ENCODE assay signal across 23 cellular contexts in genomic region chr2:167961536-167961935, GRCh38.
"Had no signal": no experiment of that assay in that cellular context is flagged by ENCODE, and none has a peak within 500 bp of the region (broad histone marks: within the 10 kb centered on the region; RNA-seq: fewer than 3 reads in every experiment).

No MANE protein-coding gene starts in this region.

- H3K4me3 Mint-ChIP-seq: activated CD8-positive, alpha-beta T cell treated with anti-CD3 and anti-CD28 coated beads, Interleukin-2, amount 10 ng/mL, durations not matched to agents 7 days and 5 days; activated naive CD8-positive, alpha-beta T cell treated with anti-CD3 and anti-CD28 coated beads, Interleukin-2, amount 10 ng/mL, durations not matched to agents 7 days and 5 days; T-helper 1 cell treated with Interleukin-12 subunit alpha and Interleukin-12 subunit beta and Interleukin-4 antibody, amounts not matched to agents 30 μg/mL and 1 μg/mL, for 36 hours had no signal

- DNase-seq: activated CD4-positive, alpha-beta T cell treated with anti-CD3 and anti-CD28 coated beads for 4 hours; activated CD4-positive, alpha-beta T cell treated with anti-CD3 and anti-CD28 coated beads, Interleukin-2, amount 50 U/mL, for 4 hours; activated CD8-positive, alpha-beta memory T cell treated with anti-CD3 and anti-CD28 coated beads, Interleukin-2, amount 50 U/mL, for 48 hours; activated CD8-positive, alpha-beta T cell treated with anti-CD3 and anti-CD28 coated beads, Interleukin-2, amount 10 ng/mL, durations not matched to agents 7 days and 5 days; activated naive CD4-positive, alpha-beta T cell treated with anti-CD3 and anti-CD28 coated beads, Interleukin-2, amount 50 U/mL, for 16 hours; activated naive CD8-positive, alpha-beta T cell treated with anti-CD3 and anti-CD28 coated beads, Interleukin-2, amount 10 ng/mL, durations not matched to agents 7 days and 5 days; activated T-cell treated with anti-CD3 and anti-CD28 coated beads, Interleukin-2, amount 50 U/mL, for 1 hour; adrenal gland; anterior cingulate cortex; Karpas-422; MM.1S; NCI-H1105; NCI-H1436; NCI-H1694 treated with DMSO at 0.1 percent for 48 hours; NCI-H2029 treated with DMSO at 0.1 percent for 48 hours; NCI-H446; NCI-H524; PC-3; SHP77 had no signal

- H3K27me3 ChIP-seq: adrenal gland, SJSA1 had no signal

- H3K4me1 ChIP-seq: adrenal gland, SJSA1 had no signal

- H3K27ac ChIP-seq: adrenal gland, SJSA1 had no signal

- H3K9me3 Mint-ChIP-seq: activated naive CD8-positive, alpha-beta T cell treated with anti-CD3 and anti-CD28 coated beads, Interleukin-2, amount 10 ng/mL, durations not matched to agents 7 days and 5 days; T-helper 1 cell treated with Interleukin-12 subunit alpha and Interleukin-12 subunit beta and Interleukin-4 antibody, amounts not matched to agents 30 μg/mL and 1 μg/mL, for 36 hours had no signal

- H3K9me3 ChIP-seq: adrenal gland, SJSA1 had no signal

- H3K4me3 ChIP-seq: adrenal gland, SJSA1 had no signal

- H3K36me3 ChIP-seq: adrenal gland had no signal

- H3K4me1 Mint-ChIP-seq: activated naive CD8-positive, alpha-beta T cell treated with anti-CD3 and anti-CD28 coated beads, Interleukin-2, amount 10 ng/mL, durations not matched to agents 7 days and 5 days had no signal

- H3K27me3 Mint-ChIP-seq: activated naive CD8-positive, alpha-beta T cell treated with anti-CD3 and anti-CD28 coated beads, Interleukin-2, amount 10 ng/mL, durations not matched to agents 7 days and 5 days had no signal

- H3K27ac Mint-ChIP-seq: activated CD8-positive, alpha-beta T cell treated with anti-CD3 and anti-CD28 coated beads, Interleukin-2, amount 10 ng/mL, durations not matched to agents 7 days and 5 days; activated naive CD8-positive, alpha-beta T cell treated with anti-CD3 and anti-CD28 coated beads, Interleukin-2, amount 10 ng/mL, durations not matched to agents 7 days and 5 days; T-helper 1 cell treated with Interleukin-12 subunit alpha and Interleukin-12 subunit beta and Interleukin-4 antibody, amounts not matched to agents 30 μg/mL and 1 μg/mL, for 36 hours had no signal

- ATAC-seq: activated CD4-positive, CD25-positive, alpha-beta regulatory T cell treated with anti-CD3 and anti-CD28 coated beads, Interleukin-2, amount 50 U/mL, for 24 hours; activated CD8-positive, alpha-beta T cell treated with anti-CD3 and anti-CD28 coated beads, Interleukin-2, amount 10 ng/mL, durations not matched to agents 7 days and 5 days; PC-3; SK-N-SH treated with all-trans-retinoic acid at 6 μM for 48 hours had no signal
